Comparison of ENCODE assay signal across 28 cellular contexts in genomic region chr21:26307640-26308039, GRCh38.
"Had no signal": no experiment of that assay in that cellular context is flagged by ENCODE, and none has a peak within 500 bp of the region (broad histone marks: within the 10 kb centered on the region; RNA-seq: fewer than 3 reads in every experiment).

No MANE protein-coding gene starts in this region.

- H3K27ac ChIP-seq: stomach, suprapubic skin, testis, thoracic aorta, thyroid gland, tibial artery, tibial nerve, transverse colon, upper lobe of left lung, upper lobe of right lung, uterus, vagina had no signal

- DNase-seq: stimulated activated CD4-positive, alpha-beta T cell treated with anti-CD3 and anti-CD28 coated beads, Interleukin-2, amount 100 ng/mL, for 48 hours; stimulated activated CD4-positive, alpha-beta T cell treated with anti-CD3 and anti-CD28 coated beads, Interleukin-4, amount 100 ng/mL, for 1 hour; stimulated activated CD4-positive, alpha-beta T cell treated with anti-CD3 and anti-CD28 coated beads, Interleukin-4, amount 100 ng/mL, for 24 hours; stimulated activated CD4-positive, alpha-beta T cell treated with anti-CD3 and anti-CD28 coated beads, Interleukin-4, amount 100 ng/mL, for 4 hours; stimulated activated CD8-positive, alpha-beta memory T cell treated with anti-CD3 and anti-CD28 coated beads, Interleukin-4, amount 100 ng/mL, for 48 hours; stimulated activated naive B cell treated with anti-CD40 and anti-IgM and Interleukin-4, amounts not matched to agents 10 μg/mL and 1 μg/mL and 100 μg/mL, for 72 hours; stimulated activated naive CD4-positive, alpha-beta T cell; stimulated activated naive CD4-positive, alpha-beta T cell treated with Interleukin-2 at 50 U/mL for 16 hours; stimulated activated naive CD8-positive, alpha-beta T cell treated with anti-CD3 and anti-CD28 coated beads, Interleukin-15, amount 100 ng/mL, for 72 hours; stimulated activated naive CD8-positive, alpha-beta T cell treated with anti-CD3 and anti-CD28 coated beads, Interleukin-15, Interleukin-2, amounts not matched to agents 100 U/mL and 50 U/mL, for 24 hours; stomach; substantia nigra; testis; thyroid gland; tibial artery; transverse colon; trophoblast cell; upper lobe of left lung; upper lobe of right lung; uterus had no signal

- H3K4me3 Mint-ChIP-seq: stimulated activated effector memory CD8-positive, alpha-beta T cell treated with anti-CD3 and anti-CD28 coated beads, Interleukin-12 subunit alpha, Interleukin-12 subunit beta, amount 100 ng/mL, for 72 hours; stimulated activated memory B cell treated with anti-CD40 and anti-IgM and Interleukin-4, amounts not matched to agents 10 μg/mL and 1 μg/mL and 100 μg/mL, for 72 hours; stimulated activated naive B cell treated with anti-CD40 and anti-IgM and Interleukin-4, amounts not matched to agents 10 μg/mL and 1 μg/mL and 100 μg/mL, for 72 hours; stimulated activated naive CD8-positive, alpha-beta T cell treated with anti-CD3 and anti-CD28 coated beads, Interleukin-15, amount 100 ng/mL, for 72 hours; stimulated activated naive CD8-positive, alpha-beta T cell treated with anti-CD3 and anti-CD28 coated beads, Interleukin-15, Interleukin-2, amounts not matched to agents 100 ng/mL and 50 ng/mL, for 24 hours; type B pancreatic cell had no signal

- H3K9me3 Mint-ChIP-seq: stimulated activated memory B cell treated with anti-CD40 and anti-IgM and Interleukin-4, amounts not matched to agents 10 μg/mL and 1 μg/mL and 100 μg/mL, for 72 hours; stimulated activated naive CD8-positive, alpha-beta T cell treated with anti-CD3 and anti-CD28 coated beads, Interleukin-15, Interleukin-2, amounts not matched to agents 100 ng/mL and 50 ng/mL, for 24 hours; type B pancreatic cell had no signal

- H3K36me3 ChIP-seq: stomach, suprapubic skin, thoracic aorta, thyroid gland, tibial artery, tibial nerve, transverse colon, upper lobe of left lung, upper lobe of right lung, uterus, vagina had no signal

- H3K27me3 ChIP-seq: stomach, suprapubic skin, testis, thyroid gland, tibial artery, tibial nerve, transverse colon, upper lobe of left lung, upper lobe of right lung, uterus, vagina had no signal

- H3K27me3 Mint-ChIP-seq: stimulated activated memory B cell treated with anti-CD40 and anti-IgM and Interleukin-4, amounts not matched to agents 10 μg/mL and 1 μg/mL and 100 μg/mL, for 72 hours; stimulated activated naive B cell treated with anti-CD40 and anti-IgM and Interleukin-4, amounts not matched to agents 10 μg/mL and 1 μg/mL and 100 μg/mL, for 72 hours; stimulated activated naive CD8-positive, alpha-beta T cell treated with anti-CD3 and anti-CD28 coated beads, Interleukin-15, Interleukin-2, amounts not matched to agents 100 ng/mL and 50 ng/mL, for 24 hours; type B pancreatic cell had no signal

- ATAC-seq: stimulated activated effector memory CD8-positive, alpha-beta T cell treated with anti-CD3 and anti-CD28 coated beads, Interleukin-12 subunit alpha, Interleukin-12 subunit beta, amount 100 ng/mL, for 72 hours; stimulated activated memory B cell treated with anti-CD40 and anti-IgM and Interleukin-4, amounts not matched to agents 10 μg/mL and 1 μg/mL and 100 μg/mL, for 72 hours; stimulated activated naive B cell treated with anti-CD40 and anti-IgM and Interleukin-4, amounts not matched to agents 10 μg/mL and 1 μg/mL and 100 μg/mL, for 72 hours; stimulated activated naive CD8-positive, alpha-beta T cell treated with anti-CD3 and anti-CD28 coated beads, Interleukin-15, amount 100 ng/mL, for 72 hours; stimulated activated naive CD8-positive, alpha-beta T cell treated with anti-CD3 and anti-CD28 coated beads, Interleukin-15, Interleukin-2, amounts not matched to agents 100 U/mL and 50 U/mL, for 24 hours; upper lobe of right lung had no signal

- H3K36me3 Mint-ChIP-seq: stimulated activated effector memory CD8-positive, alpha-beta T cell treated with anti-CD3 and anti-CD28 coated beads, Interleukin-12 subunit alpha, Interleukin-12 subunit beta, amount 100 ng/mL, for 72 hours; stimulated activated memory B cell treated with anti-CD40 and anti-IgM and Interleukin-4, amounts not matched to agents 10 μg/mL and 1 μg/mL and 100 μg/mL, for 72 hours; stimulated activated naive B cell treated with anti-CD40 and anti-IgM and Interleukin-4, amounts not matched to agents 10 μg/mL and 1 μg/mL and 100 μg/mL, for 72 hours; type B pancreatic cell had no signal

- H3K27ac Mint-ChIP-seq: stimulated activated effector memory CD8-positive, alpha-beta T cell treated with anti-CD3 and anti-CD28 coated beads, Interleukin-12 subunit alpha, Interleukin-12 subunit beta, amount 100 ng/mL, for 72 hours; stimulated activated memory B cell treated with anti-CD40 and anti-IgM and Interleukin-4, amounts not matched to agents 10 μg/mL and 1 μg/mL and 100 μg/mL, for 72 hours; stimulated activated naive B cell treated with anti-CD40 and anti-IgM and Interleukin-4, amounts not matched to agents 10 μg/mL and 1 μg/mL and 100 μg/mL, for 72 hours; stimulated activated naive CD8-positive, alpha-beta T cell treated with anti-CD3 and anti-CD28 coated beads, Interleukin-15, amount 100 ng/mL, for 72 hours; stimulated activated naive CD8-positive, alpha-beta T cell treated with anti-CD3 and anti-CD28 coated beads, Interleukin-15, Interleukin-2, amounts not matched to agents 100 ng/mL and 50 ng/mL, for 24 hours; type B pancreatic cell had no signal

- H3K4me3 ChIP-seq: stomach, suprapubic skin, testis, thoracic aorta, thyroid gland, tibial artery, tibial nerve, transverse colon, upper lobe of left lung, upper lobe of right lung, uterus, vagina had no signal

- H3K4me1 Mint-ChIP-seq: stimulated activated effector memory CD8-positive, alpha-beta T cell treated with anti-CD3 and anti-CD28 coated beads, Interleukin-12 subunit alpha, Interleukin-12 subunit beta, amount 100 ng/mL, for 72 hours; stimulated activated memory B cell treated with anti-CD40 and anti-IgM and Interleukin-4, amounts not matched to agents 10 μg/mL and 1 μg/mL and 100 μg/mL, for 72 hours; stimulated activated naive B cell treated with anti-CD40 and anti-IgM and Interleukin-4, amounts not matched to agents 10 μg/mL and 1 μg/mL and 100 μg/mL, for 72 hours had no signal

- H3K4me1 ChIP-seq: stomach, suprapubic skin, testis, thyroid gland, tibial artery, tibial nerve, transverse colon, upper lobe of left lung, upper lobe of right lung, uterus, vagina had no signal
